Comparison of ENCODE assay signal across 16 cellular contexts in the genomic region with DNA sequence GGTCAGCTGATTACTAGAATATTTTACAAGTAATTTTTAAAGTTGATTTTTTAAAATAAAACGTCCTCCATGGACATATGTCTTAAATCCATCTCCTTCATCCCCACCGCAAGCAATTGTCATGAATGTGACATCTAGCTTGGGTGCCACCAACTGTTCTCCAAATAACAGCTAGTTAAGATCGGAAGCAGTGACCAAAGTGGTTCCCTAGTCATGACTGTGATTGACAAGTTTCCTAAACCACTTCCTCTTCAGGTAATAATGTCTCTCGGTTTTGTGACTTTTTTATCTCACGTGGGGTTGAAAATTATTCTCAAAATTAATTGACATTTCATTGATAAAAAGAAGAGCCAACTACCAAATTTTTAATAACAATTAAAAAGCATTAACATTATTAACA.
"Had no signal": no experiment of that assay in that cellular context is flagged by ENCODE, and none has a peak within 500 bp of the region (broad histone marks: within the 10 kb centered on the region; RNA-seq: fewer than 3 reads in every experiment).

No MANE protein-coding gene starts in this region.

- H3K27me3 ChIP-seq: right atrium auricular region, thyroid gland had no signal

- H3K9me3 ChIP-seq: right atrium auricular region, thyroid gland had no signal

- DNase-seq: activated CD4-positive, alpha-beta T cell treated with anti-CD3 and anti-CD28 coated beads for 1 hour; activated CD8-positive, alpha-beta memory T cell treated with anti-CD3 and anti-CD28 coated beads for 24 hours; activated CD8-positive, alpha-beta memory T cell treated with anti-CD3 and anti-CD28 coated beads, Interleukin-2, amount 50 U/mL, for 48 hours; activated effector memory CD4-positive, alpha-beta T cell treated with anti-CD3 and anti-CD28 coated beads, Interleukin-2, amount 50 U/mL, for 16 hours; activated T-cell treated with anti-CD3 and anti-CD28 coated beads, Interleukin-2, amount 50 U/mL, for 48 hours; effector CD4-positive, alpha-beta T cell; left ventricle myocardium superior; stimulated activated CD4-positive, alpha-beta T cell treated with anti-CD3 and anti-CD28 coated beads, Interleukin-2, amount 100 ng/mL, for 24 hours; stimulated activated naive CD4-positive, alpha-beta T cell treated with Interleukin-2 at 50 U/mL for 16 hours; T-helper 9 cell; thyroid gland; WERI-Rb-1 had no signal

- H3K27ac ChIP-seq: esophagus muscularis mucosa, right atrium auricular region, thyroid gland, WERI-Rb-1 had no signal

- H3K4me1 ChIP-seq: esophagus muscularis mucosa, right atrium auricular region, thyroid gland had no signal

- FAIRE-seq: bronchial epithelial cell, endothelial cell of umbilical vein had no signal

- H3K36me3 ChIP-seq: esophagus muscularis mucosa, right atrium auricular region, thyroid gland, WERI-Rb-1 had no signal

- ATAC-seq: left ventricle myocardium superior had no signal

- H3K4me3 ChIP-seq: esophagus muscularis mucosa, right atrium auricular region, thyroid gland had no signal
